Comparison of ENCODE assay signal across 10 cellular contexts in the genomic region with DNA sequence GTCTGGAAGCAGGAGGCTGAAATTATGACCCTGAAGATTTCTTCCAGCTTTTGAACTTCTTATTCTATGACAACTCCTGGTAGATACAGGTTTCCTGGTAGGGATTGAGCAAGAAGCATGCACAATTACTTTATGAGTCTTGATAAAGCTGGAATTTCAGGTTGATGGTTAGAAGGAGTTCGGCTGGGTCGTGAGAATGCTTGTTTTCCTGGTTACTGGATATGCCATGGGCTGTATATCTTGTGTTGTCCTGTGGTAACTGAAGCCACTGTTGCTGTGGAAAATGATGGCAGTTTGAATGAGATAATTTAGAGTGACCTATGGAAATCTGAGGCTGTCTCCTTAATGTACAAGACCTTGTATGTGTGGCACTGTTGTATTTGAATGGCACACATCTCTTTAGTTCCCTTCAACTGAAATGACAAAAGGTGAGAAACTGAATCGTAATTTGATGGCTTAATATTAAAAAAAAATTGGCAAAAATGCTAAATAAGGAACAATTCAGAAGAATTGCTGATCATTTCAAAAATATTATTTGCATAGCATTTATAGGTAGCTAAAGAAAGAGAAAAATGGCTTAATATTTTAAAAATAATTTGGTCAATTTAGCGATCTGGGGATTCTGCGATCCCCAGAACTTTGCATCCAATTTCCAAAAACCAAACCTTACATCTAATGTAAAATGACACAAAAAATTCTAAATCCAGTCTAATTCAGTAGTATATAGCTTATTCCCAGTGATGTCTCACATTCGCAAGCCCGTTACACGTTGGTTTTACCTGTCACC. TPM values are rescaled to one million over a fixed set of nuclear protein-coding genes. Genes with fewer than 3 reads are reported as not detected.
DNase-seq lines count a peak whose midpoint lies in the region; ATAC-seq and TF ChIP-seq lines count a peak whose summit lies in the region.
"Had no signal": no experiment of that assay in that cellular context is flagged by ENCODE, and none has a peak within 500 bp of the region (broad histone marks: within the 10 kb centered on the region; RNA-seq: fewer than 3 reads in every experiment).

No MANE protein-coding gene starts in this region.

- TF ChIP-seq CTCF in OCI-LY1 (IDR thresholded peaks at IDR 0.05; ENCODE audit: low read length) (no peak), parathyroid adenoma (IDR thresholded peaks at IDR 0.05) (no peak), GM10266 (IDR thresholded peaks at IDR 0.05; ENCODE audit: control insufficient read depth, insufficient read depth, low read depth, missing control alignments) (no peak)

- H3K4me1 ChIP-seq in OCI-LY1 (ENCODE audit: insufficient read depth, low read length, severe bottlenecking) (peaks cover 33% of the 10 kb centered on the region), parathyroid adenoma (no peaks in the 10 kb centered on the region)

- H3K4me2 ChIP-seq in OCI-LY1 (ENCODE audit: low read length) (0 out of 2 replicates have a peak overlapping the region, but pooled peaks have one; percentile 77), parathyroid adenoma (ENCODE audit: low read length) (peak overlapping the region; percentile 64)

- H2AFZ ChIP-seq in OCI-LY1 (ENCODE audit: low read length) (no peak overlapping the region), parathyroid adenoma (no peak overlapping the region)

- H3K36me3 ChIP-seq in OCI-LY1 (ENCODE audit: insufficient read depth, low read length) (peaks cover 15% of the 10 kb centered on the region; the same call in 1 of the 2 replicates), parathyroid adenoma (ENCODE audit: control insufficient read depth, insufficient read depth, low read length) (no peaks in the 10 kb centered on the region)

- DNase-seq in SIG-M5 treated with dmso at 0.1 percent for 504 hours (lab: John Stamatoyannopoulos, UW; ENCODE audit: unreplicated experiment) (peak; percentile 51), SIG-M5 (lab: John Stamatoyannopoulos, UW) (no peak), Right ventricle myocardium superior (no peak), GM10266 (ENCODE audit: extremely low spot score) (no peak)
- DNase-seq: amniotic stem cell had no signal

- H3K4me3 ChIP-seq in OCI-LY1 (ENCODE audit: low read depth, low read length, poor library complexity, severe bottlenecking) = no peak overlapping the region
- peak overlapping the region; percentile 77 for H3K4me3 ChIP-seq in parathyroid adenoma (ENCODE audit: low read depth, low read length)

- ATAC-seq in esophagus mucosa = peak; percentile 83
- no peak for ATAC-seq in Right ventricle myocardium superior (ENCODE audit: poor library complexity)
- no peak for ATAC-seq in GM18502 (IDR thresholded peaks at IDR 0.05; ENCODE audit: poor library complexity, unreplicated experiment)

- H3K9me3 ChIP-seq in OCI-LY1 (ENCODE audit: low read length) (no peaks in the 10 kb centered on the region), parathyroid adenoma (ENCODE audit: control insufficient read depth, low read length) (no peaks in the 10 kb centered on the region)
- H3K9me3 ChIP-seq: testis had no signal

- H3K27me3 ChIP-seq in OCI-LY1 (ENCODE audit: insufficient read depth, low read length) (no peaks in the 10 kb centered on the region), parathyroid adenoma (ENCODE audit: control insufficient read depth, insufficient read depth, low read length) (no peaks in the 10 kb centered on the region)
- H3K27me3 ChIP-seq: testis had no signal

- H4K20me1 ChIP-seq in OCI-LY1 (ENCODE audit: insufficient read depth, low read length) = no peaks in the 10 kb centered on the region

- H3K79me2 ChIP-seq in OCI-LY1 (ENCODE audit: insufficient read depth, low read length) (no peaks in the 10 kb centered on the region), parathyroid adenoma (no peaks in the 10 kb centered on the region)

- H3K27ac ChIP-seq in OCI-LY1 (ENCODE audit: low read depth, low read length, poor library complexity, severe bottlenecking) (no peak overlapping the region), parathyroid adenoma (no peak overlapping the region)

- intact Hi-C loops in Right ventricle myocardium superior (cut with DNase I) = loop anchor here (10.0 kb wide), 1 partner anchor 600 kb away; the partner anchor contains the start of gene UBE2E2

- H3K9ac ChIP-seq in OCI-LY1 (ENCODE audit: low read length) = no peak overlapping the region
- no peak overlapping the region for H3K9ac ChIP-seq in parathyroid adenoma

- 0 out of 2 replicates have a peak, but pooled peaks cover 4% of the 10 kb centered on the region for H3F3A ChIP-seq in OCI-LY1 (ENCODE audit: insufficient read depth, low read length)

- no peaks in the 10 kb centered on the region for H3K9me2 ChIP-seq in OCI-LY1 (ENCODE audit: low read depth, low read length)

RNA-seq across cellular contexts. Expression of gene UBE2E1, which starts 1.1 kb away (rescaled TPM):
- total RNA-seq in esophagus mucosa = 96.6 TPM
- total RNA-seq in Right ventricle myocardium superior = 69.9 TPM
